17 cellular contexts compared by ENCODE assay signal in genomic region chr12:121301876-121302275, GRCh38.
"Had no signal": no experiment of that assay in that cellular context is flagged by ENCODE, and none has a peak within 500 bp of the region (broad histone marks: within the 10 kb centered on the region; RNA-seq: fewer than 3 reads in every experiment).

No MANE protein-coding gene starts in this region.

- DNase-seq: activated CD4-positive, alpha-beta T cell treated with anti-CD3 and anti-CD28 coated beads, Interleukin-2, amount 10 ng/mL, durations not matched to agents 7 days and 5 days; activated CD4-positive, CD25-positive, alpha-beta regulatory T cell; activated T-cell treated with anti-CD3 and anti-CD28 coated beads for 4 hours; brain microvascular endothelial cell; heart left ventricle; islet precursor cell; left lung; nephron progenitor cell; pancreas; retina; stimulated activated CD4-positive, alpha-beta T cell treated with anti-CD3 and anti-CD28 coated beads, Interleukin-4, amount 100 ng/mL, for 4 hours; stomach; T-helper 2 cell had no signal

- H3K27me3 ChIP-seq: brain microvascular endothelial cell, esophagus muscularis mucosa, heart left ventricle, left lung, pancreas, stomach had no signal

- H3K4me3 Mint-ChIP-seq: activated CD4-positive, alpha-beta T cell treated with anti-CD3 and anti-CD28 coated beads, Interleukin-2, amount 10 ng/mL, durations not matched to agents 7 days and 5 days; activated naive CD4-positive, alpha-beta T cell treated with anti-CD3 and anti-CD28 coated beads, Interleukin-2, amount 50 U/mL, for 24 hours; memory B cell; nephron progenitor cell had no signal

- H3K36me3 ChIP-seq: brain microvascular endothelial cell, esophagus muscularis mucosa, heart left ventricle, left lung, pancreas had no signal

- H3K4me3 ChIP-seq: esophagus muscularis mucosa, heart left ventricle, left lung, pancreas, stomach had no signal

- H3K9me3 ChIP-seq: esophagus muscularis mucosa, heart left ventricle, left lung, pancreas, stomach had no signal

- H3K36me3 Mint-ChIP-seq: activated naive CD4-positive, alpha-beta T cell treated with anti-CD3 and anti-CD28 coated beads, Interleukin-2, amount 50 U/mL, for 24 hours; memory B cell had no signal

- ATAC-seq: heart left ventricle, left lung, pancreas had no signal

- H3K9me3 Mint-ChIP-seq: activated CD4-positive, alpha-beta T cell treated with anti-CD3 and anti-CD28 coated beads, Interleukin-2, amount 10 ng/mL, durations not matched to agents 7 days and 5 days; activated naive CD4-positive, alpha-beta T cell treated with anti-CD3 and anti-CD28 coated beads, Interleukin-2, amount 50 U/mL, for 24 hours; activated T-helper 2 cell treated with anti-CD3 and anti-CD28 coated beads, Interferon-gamma antibody, Interleukin-2, Interleukin-4, amounts not matched to agents 10 μg/mL and 5 μg/mL and 100 μg/mL, durations not matched to agents 14 hours and 24 hours and 36 hours; memory B cell; nephron progenitor cell had no signal

- H3K27ac ChIP-seq: brain microvascular endothelial cell, esophagus muscularis mucosa, heart left ventricle, pancreas had no signal

- H3K27me3 Mint-ChIP-seq: activated naive CD4-positive, alpha-beta T cell treated with anti-CD3 and anti-CD28 coated beads, Interleukin-2, amount 50 U/mL, for 24 hours; memory B cell had no signal

- H3K27ac Mint-ChIP-seq: activated CD4-positive, alpha-beta T cell treated with anti-CD3 and anti-CD28 coated beads, Interleukin-2, amount 10 ng/mL, durations not matched to agents 7 days and 5 days; activated naive CD4-positive, alpha-beta T cell treated with anti-CD3 and anti-CD28 coated beads, Interleukin-2, amount 50 U/mL, for 24 hours; activated T-helper 2 cell treated with anti-CD3 and anti-CD28 coated beads, Interferon-gamma antibody, Interleukin-2, Interleukin-4, amounts not matched to agents 10 μg/mL and 5 μg/mL and 100 μg/mL, durations not matched to agents 14 hours and 24 hours and 36 hours; memory B cell; nephron progenitor cell had no signal
